In the genomic region with DNA sequence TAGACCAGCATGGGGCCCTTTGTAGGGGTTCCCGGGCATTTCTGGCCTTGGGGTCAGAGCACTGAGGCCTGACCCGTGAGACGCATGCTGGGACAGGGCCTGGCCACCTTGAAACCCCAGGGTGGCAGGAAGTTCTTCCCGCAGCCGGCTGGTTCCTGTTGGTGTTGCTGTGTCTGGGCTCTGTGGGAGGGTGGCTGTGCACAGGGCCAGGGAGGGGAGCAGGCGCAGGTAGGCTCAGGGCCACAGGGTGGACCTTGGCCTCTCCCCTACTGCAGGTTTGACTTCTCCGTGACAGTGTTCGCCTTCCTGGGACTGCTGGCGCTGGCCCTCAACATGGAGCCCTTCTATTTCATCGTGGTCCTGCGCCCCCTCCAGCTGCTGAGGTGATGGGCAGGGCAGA, we compare ENCODE assay signal across 1 cellular context.
TF ChIP-seq lines count a peak whose summit lies in the region.

No MANE protein-coding gene starts in this region.

TF ChIP-seq in H1, 55 proteins besides CTCF, POLR2A, EP300 and RAD21:
- TF ChIP-seq BACH1 (IDR thresholded peaks at IDR 0.05; ENCODE audit: low read length) (no peak), NRF1 (IDR thresholded peaks at IDR 0.05; ENCODE audit: low read depth, low read length) (no peak), SIX5 (IDR thresholded peaks at IDR 0.05; ENCODE audit: low read depth, low read length) (no peak), POLR2AphosphoS5 (IDR thresholded peaks at IDR 0.05; ENCODE audit: low read depth, low read length) (no peak), CEBPB (IDR thresholded peaks at IDR 0.05; ENCODE audit: low read depth, low read length) (no peak), MAFK (IDR thresholded peaks at IDR 0.05; ENCODE audit: low read depth, low read length) (no peak), KDM4A (IDR thresholded peaks at IDR 0.05; ENCODE audit: low read depth, low read length, severe bottlenecking) (no peak)
